20 cellular contexts compared by ENCODE assay signal in the genomic region with DNA sequence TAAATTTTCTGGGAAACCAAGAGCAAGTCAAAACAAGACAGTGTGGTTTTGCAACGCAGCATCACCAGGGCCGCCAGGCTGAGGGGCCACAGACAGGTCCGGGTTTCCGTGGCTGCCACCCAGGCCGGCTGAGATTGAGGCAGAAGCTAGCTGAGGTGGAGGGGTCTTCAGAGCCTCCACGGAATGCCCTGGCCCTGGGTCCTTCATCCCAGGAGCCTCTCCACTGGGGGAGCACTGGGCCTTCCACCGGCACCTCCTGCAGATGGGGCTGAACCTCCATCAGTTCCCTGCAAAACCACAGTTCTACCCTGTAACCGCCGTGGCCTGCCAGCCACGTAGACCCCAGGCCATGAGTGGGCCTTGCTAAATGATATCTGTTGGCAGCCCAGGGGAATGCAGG.
DNase-seq lines count a peak whose midpoint lies in the region; ATAC-seq and TF ChIP-seq lines count a peak whose summit lies in the region.
"Had no signal": no experiment of that assay in that cellular context is flagged by ENCODE, and none has a peak within 500 bp of the region (broad histone marks: within the 10 kb centered on the region; RNA-seq: fewer than 3 reads in every experiment).

No MANE protein-coding gene starts in this region.

- no peak overlapping the region for H3K4me3 ChIP-seq in OCI-LY3 (ENCODE audit: low read length)
- no peak overlapping the region for H3K4me3 ChIP-seq in brain microvascular endothelial cell (ENCODE audit: low read depth, low read length)
- H3K4me3 ChIP-seq: body of pancreas, dorsolateral prefrontal cortex, SJSA1, tibial nerve had no signal

- H3K4me1 ChIP-seq in OCI-LY3 (ENCODE audit: low read length), result no peaks in the 10 kb centered on the region
- H3K4me1 ChIP-seq: body of pancreas, tibial nerve had no signal

- H3K36me3 ChIP-seq in OCI-LY3 (replicated peaks; ENCODE audit: low read depth, low read length), result no peaks in the 10 kb centered on the region
- no peaks in the 10 kb centered on the region for H3K36me3 ChIP-seq in brain microvascular endothelial cell (replicated peaks)
- H3K36me3 ChIP-seq: SJSA1, tibial nerve had no signal

- H2AFZ ChIP-seq in OCI-LY3 (ENCODE audit: low read depth, low read length), result no peak overlapping the region

- H3K9me3 ChIP-seq in OCI-LY3 (ENCODE audit: insufficient read depth, low read length), result no peaks in the 10 kb centered on the region
- H3K9me3 ChIP-seq: body of pancreas, SJSA1, tibial nerve had no signal

- H3K4me2 ChIP-seq in OCI-LY3 (ENCODE audit: low read length), result no peak overlapping the region

- H3K27me3 ChIP-seq in OCI-LY3 (ENCODE audit: low read depth, low read length), result peaks cover 21% of the 10 kb centered on the region
- H3K27me3 ChIP-seq in brain microvascular endothelial cell (replicated peaks), result no peaks in the 10 kb centered on the region
- H3K27me3 ChIP-seq: body of pancreas, dorsolateral prefrontal cortex, SJSA1, tibial nerve had no signal

- H3K27ac ChIP-seq in OCI-LY3 (ENCODE audit: low read length), result no peak overlapping the region
- H3K27ac ChIP-seq in brain microvascular endothelial cell, result no peak overlapping the region
- H3K27ac ChIP-seq: body of pancreas, dorsolateral prefrontal cortex, SJSA1, tibial nerve had no signal

- DNase-seq in activated naive CD4-positive, alpha-beta T cell treated with Interleukin-2 at 50 U/mL for 16 hours, result peak; percentile 12
- DNase-seq in activated naive CD4-positive, alpha-beta T cell treated with anti-CD3 and anti-CD28 coated beads, Interleukin-2, amount 50 U/mL, for 16 hours, result no peak
- DNase-seq in brain microvascular endothelial cell, result no peak
- no peak for DNase-seq in stimulated activated naive CD8-positive, alpha-beta T cell treated with anti-CD3 and anti-CD28 coated beads, Interleukin-15, Interleukin-2, amounts not matched to agents 100 U/mL and 50 U/mL, for 24 hours
- no peak for DNase-seq in NAMALWA (ENCODE audit: low spot score)
- DNase-seq: ACHN; activated CD4-positive, alpha-beta T cell treated with anti-CD3 and anti-CD28 coated beads for 1 hour; body of pancreas; DMS153; H9; islet precursor cell; left ventricle myocardium superior; NCI-H2081; NCI-H345; occipital lobe had no signal

- H4K20me1 ChIP-seq in OCI-LY3 (ENCODE audit: insufficient read depth, low read length), result no peaks in the 10 kb centered on the region

- TF ChIP-seq CTCF in OCI-LY3 (IDR thresholded peaks at IDR 0.05; ENCODE audit: low read depth, low read length) (peak; percentile 26; the same call in 1 of the 2 replicates), brain microvascular endothelial cell (IDR thresholded peaks at IDR 0.05; ENCODE audit: low read depth, low read length, missing control alignments) (peak; percentile 12)

- in situ Hi-C loops in brain microvascular endothelial cell (cut with HindIII; ENCODE audit: low pct_ligation_motif_present, low sequenced_read_pairs), result no loop called here

- no peak overlapping the region for H3K9ac ChIP-seq in OCI-LY3 (ENCODE audit: low read length)

- ATAC-seq in stimulated activated naive CD8-positive, alpha-beta T cell treated with anti-CD3 and anti-CD28 coated beads, Interleukin-15, Interleukin-2, amounts not matched to agents 100 U/mL and 50 U/mL, for 24 hours, result peak; percentile 32
- ATAC-seq in HG02571 (IDR thresholded peaks at IDR 0.05; ENCODE audit: unreplicated experiment), result no peak
- ATAC-seq: body of pancreas, left ventricle myocardium superior had no signal

- no peaks in the 10 kb centered on the region for H3K79me2 ChIP-seq in OCI-LY3 (ENCODE audit: low read length)
